Comparison of ENCODE assay signal across 8 cellular contexts in the genomic region with DNA sequence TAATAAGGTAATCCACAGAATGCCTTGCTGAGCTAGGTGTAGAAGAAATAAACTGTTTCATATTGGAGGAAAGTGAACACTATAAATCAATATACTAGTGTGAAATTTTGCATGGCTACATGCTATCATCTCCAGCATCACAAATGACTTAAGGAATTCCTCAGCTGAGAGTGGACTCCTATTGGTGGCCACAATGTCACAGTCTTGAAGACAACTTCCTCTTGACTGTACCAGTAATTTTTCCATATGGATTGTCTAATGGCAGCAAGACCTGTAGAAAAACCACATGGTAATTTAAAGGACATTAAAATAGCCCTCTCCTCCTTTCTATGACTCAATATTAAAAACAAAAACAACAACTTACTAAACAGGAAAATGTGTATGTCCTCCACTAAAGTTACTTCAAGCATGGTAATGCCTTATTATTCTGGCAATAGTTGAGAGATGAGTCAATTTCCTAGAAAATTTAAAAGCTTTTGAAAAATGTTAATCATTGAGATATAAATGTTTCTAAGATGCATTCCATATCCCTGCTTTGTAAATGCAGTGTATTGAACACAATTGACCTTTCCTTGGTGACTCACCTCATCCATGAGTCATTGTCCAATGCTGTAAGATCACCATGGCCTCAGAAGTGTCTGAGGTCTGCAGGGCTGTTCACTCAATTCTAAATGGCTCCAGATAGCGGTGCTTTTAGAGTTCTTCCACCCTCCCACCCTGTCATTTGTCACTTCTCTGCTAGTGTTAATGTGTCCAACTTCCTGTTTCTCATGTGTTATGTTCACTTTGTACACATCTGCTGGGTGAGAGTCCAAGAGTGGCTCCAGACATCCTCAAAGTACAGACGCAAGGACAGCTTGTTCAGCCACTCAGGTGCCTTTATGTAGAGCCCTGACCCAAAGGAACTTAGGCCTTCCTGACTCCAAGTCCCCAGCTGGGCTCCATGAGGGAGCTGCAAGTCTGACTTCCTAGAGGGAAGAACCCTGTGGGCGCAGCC. TPM values are rescaled to one million over a fixed set of nuclear protein-coding genes. Genes with fewer than 3 reads are reported as not detected.
DNase-seq lines count a peak whose midpoint lies in the region; ATAC-seq and TF ChIP-seq lines count a peak whose summit lies in the region.

No MANE protein-coding gene starts in this region.

- H3K4me1 Mint-ChIP-seq in activated B cell treated with CpG ODN at 0.5 μM for 24 hours (no peaks in the 10 kb centered on the region), neural progenitor cell (peaks cover 8% of the 10 kb centered on the region)
- H3K4me1 Mint-ChIP-seq in naive thymus-derived CD8-positive, alpha-beta T cell = peaks cover 2 to 12% (median 9%) of the 10 kb centered on the region in 4 donors

- no peak overlapping the region for H3K4me3 ChIP-seq in AG09309 (ENCODE audit: control insufficient read depth, low read depth, low read length)
- H3K4me3 ChIP-seq in neural progenitor cell = no peak overlapping the region

- H3K27ac ChIP-seq in neural progenitor cell = no peak overlapping the region

- POLR2A ChIA-PET in activated B cell treated with CpG ODN at 0.5 μM for 24 hours (lab: Charles Lee) = no interaction called here
- POLR2A ChIA-PET in naive thymus-derived CD8-positive, alpha-beta T cell (lab: Charles Lee) = no interaction called here

- no peak overlapping the region for H2AFZ ChIP-seq in neural progenitor cell (replicated peaks)

- no peak for TF ChIP-seq CTCF in AG09309 (IDR thresholded peaks at IDR 0.05; ENCODE audit: control insufficient read depth, insufficient read depth, low read depth, low read length, missing control alignments)
- TF ChIP-seq CTCF in activated B cell treated with CpG ODN at 0.5 μM for 24 hours (IDR thresholded peaks at IDR 0.05) = no peak
- no peak for TF ChIP-seq CTCF in neural progenitor cell (IDR thresholded peaks at IDR 0.05)

- no peaks in the 10 kb centered on the region for H3K36me3 ChIP-seq in neural progenitor cell

- H3K4me1 ChIP-seq in neural progenitor cell = no peaks in the 10 kb centered on the region

- intact Hi-C loops in activated B cell treated with CpG ODN at 0.5 μM for 24 hours (cut with micrococcal nuclease) = no loop called here

- no peaks in the 10 kb centered on the region for H3K9me3 Mint-ChIP-seq in activated B cell treated with CpG ODN at 0.5 μM for 24 hours
- H3K9me3 Mint-ChIP-seq in naive thymus-derived CD8-positive, alpha-beta T cell = peaks cover 0 to 2% (median 0%) of the 10 kb centered on the region in 9 donors
- H3K9me3 Mint-ChIP-seq in neural progenitor cell = no peaks in the 10 kb centered on the region

- no peak overlapping the region for H3K27ac Mint-ChIP-seq in activated B cell treated with CpG ODN at 0.5 μM for 24 hours
- H3K27ac Mint-ChIP-seq in naive thymus-derived CD8-positive, alpha-beta T cell = peak overlapping the region in 2 of 10 donors; percentile 60
- H3K27ac Mint-ChIP-seq in neural progenitor cell = no peak overlapping the region

- ATAC-seq in HG03378 (IDR thresholded peaks at IDR 0.05; ENCODE audit: unreplicated experiment) (peak; percentile 65), activated B cell treated with CpG ODN at 0.5 μM for 24 hours (ENCODE audit: low read depth) (peak; percentile 49)
- no peak for ATAC-seq in naive thymus-derived CD8-positive, alpha-beta T cell

- DNase-seq in AG09309 (ENCODE audit: low read depth) = peak; percentile 91
- DNase-seq in activated B cell treated with CpG ODN at 0.5 μM for 24 hours = no peak
- DNase-seq in kidney glomerular epithelial cell (lab: John Stamatoyannopoulos, UW) = peak; percentile 93
- DNase-seq in DMS 273 (lab: John Stamatoyannopoulos, UW; ENCODE audit: unreplicated experiment) = no peak
- DNase-seq in naive thymus-derived CD8-positive, alpha-beta T cell = no peak
- DNase-seq in effector CD4-positive, alpha-beta T cell = no peak
- DNase-seq in neural progenitor cell (ENCODE audit: low spot score) = no peak

- H3K27me3 ChIP-seq in neural progenitor cell = no peaks in the 10 kb centered on the region

- H3K9ac ChIP-seq in neural progenitor cell = no peak overlapping the region

- H3K79me2 ChIP-seq in neural progenitor cell (ENCODE audit: low read depth) = no peaks in the 10 kb centered on the region

- H3K27me3 Mint-ChIP-seq in activated B cell treated with CpG ODN at 0.5 μM for 24 hours (no peaks in the 10 kb centered on the region), neural progenitor cell (ENCODE audit: insufficient read depth, low read depth) (peaks cover 2% of the 10 kb centered on the region)
- H3K27me3 Mint-ChIP-seq in naive thymus-derived CD8-positive, alpha-beta T cell = no peaks in the 10 kb centered on the region

- no peaks in the 10 kb centered on the region for H3K9me3 ChIP-seq in neural progenitor cell (ENCODE audit: low read depth)

- no peaks in the 10 kb centered on the region for H4K20me1 ChIP-seq in neural progenitor cell (ENCODE audit: low read depth)

- CTCF ChIA-PET in activated B cell treated with CpG ODN at 0.5 μM for 24 hours (lab: Charles Lee) = no interaction called here

- H3K4me2 ChIP-seq in neural progenitor cell = no peak overlapping the region

- H3K4me3 Mint-ChIP-seq in activated B cell treated with CpG ODN at 0.5 μM for 24 hours (no peak overlapping the region), neural progenitor cell (no peak overlapping the region)
- no peak overlapping the region for H3K4me3 Mint-ChIP-seq in naive thymus-derived CD8-positive, alpha-beta T cell

- H3K36me3 Mint-ChIP-seq in activated B cell treated with CpG ODN at 0.5 μM for 24 hours (ENCODE audit: low read depth) (no peaks in the 10 kb centered on the region), neural progenitor cell (no peaks in the 10 kb centered on the region)
- no peaks in the 10 kb centered on the region for H3K36me3 Mint-ChIP-seq in naive thymus-derived CD8-positive, alpha-beta T cell

- H3F3A ChIP-seq in neural progenitor cell (ENCODE audit: low read depth) = no peaks in the 10 kb centered on the region

RNA-seq across cellular contexts. Expression of a gene that starts 32.8 kb away (rescaled TPM):
- total RNA-seq in activated B cell treated with CpG ODN at 0.5 μM for 24 hours (not detected in 2 replicates), neural progenitor cell (ENCODE audit: low replicate concordance) (not detected in 2 replicates)
- total RNA-seq in naive thymus-derived CD8-positive, alpha-beta T cell = not detected
- polyA plus RNA-seq in naive thymus-derived CD8-positive, alpha-beta T cell = not detected

Comparison
In these comparisons a context has a peak if more than half of its experiments do, and no peak if none do; other contexts are left out.
1. DNase-seq: peak in AG09309 (single experiment) and kidney glomerular epithelial cell (single experiment); none in activated B cell treated with CpG ODN at 0.5 μM for 24 hours (single experiment), DMS 273 (single experiment), naive thymus-derived CD8-positive, alpha-beta T cell (0 of 10), effector CD4-positive, alpha-beta T cell (single experiment) and neural progenitor cell (single experiment).
2. ATAC-seq: peak in HG03378 (single experiment) and activated B cell treated with CpG ODN at 0.5 μM for 24 hours (single experiment); none in naive thymus-derived CD8-positive, alpha-beta T cell (0 of 2).